In genomic region chr5:144202725-144203124, GRCh38 we compare ENCODE assay signal across 23 cellular contexts. TPM values are rescaled to one million over a fixed set of nuclear protein-coding genes. Genes with fewer than 3 reads are reported as not detected.
"Had no signal": no experiment of that assay in that cellular context is flagged by ENCODE, and none has a peak within 500 bp of the region (broad histone marks: within the 10 kb centered on the region; RNA-seq: fewer than 3 reads in every experiment).

No MANE protein-coding gene starts in this region.

- H3K9me3 ChIP-seq: colonic mucosa, esophagus muscularis mucosa, gastrocnemius medialis, neutrophil, ovary, psoas muscle, right atrium auricular region, tibial artery had no signal

- H3K36me3 ChIP-seq: colonic mucosa, esophagus muscularis mucosa, gastrocnemius medialis, neutrophil, ovary, right atrium auricular region, tibial artery had no signal

- ATAC-seq: activated T-cell treated with anti-CD3 and anti-CD28 coated beads, Interleukin-2, amount 50 U/mL, for 4 hours; effector memory CD8-positive, alpha-beta T cell; gastrocnemius medialis; natural killer cell; stimulated activated naive CD8-positive, alpha-beta T cell treated with anti-CD3 and anti-CD28 coated beads, Interleukin-15, amount 100 ng/mL, for 72 hours had no signal

- DNase-seq: activated CD4-positive, alpha-beta T cell treated with anti-CD3 and anti-CD28 coated beads, Interleukin-2, amount 10 ng/mL, durations not matched to agents 7 days and 5 days; activated CD8-positive, alpha-beta memory T cell treated with anti-CD3 and anti-CD28 coated beads, Interleukin-2, amount 50 U/mL, for 4 hours; activated naive CD4-positive, alpha-beta T cell treated with Interleukin-2 at 50 U/mL for 16 hours; activated naive CD8-positive, alpha-beta T cell treated with anti-CD3 and anti-CD28 coated beads for 36 hours; activated T-cell treated with anti-CD3 and anti-CD28 coated beads, Interleukin-2, amount 50 U/mL, for 4 hours; colonic mucosa; effector memory CD8-positive, alpha-beta T cell; gastrocnemius medialis; hypothalamus; left cardiac atrium; midbrain; natural killer cell; psoas muscle; stimulated activated CD4-positive, alpha-beta T cell treated with anti-CD3 and anti-CD28 coated beads, Interleukin-1b, Interleukin-23, amount 100 ng/mL, for 48 hours; stimulated activated naive CD8-positive, alpha-beta T cell treated with anti-CD3 and anti-CD28 coated beads, Interleukin-15, amount 100 ng/mL, for 72 hours; T1000; tibial artery had no signal

- H3K9me3 Mint-ChIP-seq: activated CD4-positive, alpha-beta T cell treated with anti-CD3 and anti-CD28 coated beads, Interleukin-2, amount 10 ng/mL, durations not matched to agents 7 days and 5 days; activated naive CD8-positive, alpha-beta T cell treated with anti-CD3 and anti-CD28 coated beads for 36 hours; activated T-cell treated with anti-CD3 and anti-CD28 coated beads, Interleukin-2, amount 50 U/mL, for 4 hours; central memory CD8-positive, alpha-beta T cell; effector memory CD8-positive, alpha-beta T cell; natural killer cell; stimulated activated naive CD8-positive, alpha-beta T cell treated with anti-CD3 and anti-CD28 coated beads, Interleukin-15, amount 100 ng/mL, for 72 hours; T-helper 1 cell treated with Interleukin-12 subunit alpha and Interleukin-12 subunit beta and Interleukin-4 antibody, amounts not matched to agents 30 μg/mL and 1 μg/mL, for 36 hours had no signal

- H3K27ac ChIP-seq: colonic mucosa, esophagus muscularis mucosa, gastrocnemius medialis, neutrophil, ovary, psoas muscle, right atrium auricular region, tibial artery had no signal

- H3K27me3 ChIP-seq: ovary, right atrium auricular region, tibial artery had no signal

- H3K27ac Mint-ChIP-seq: activated CD4-positive, alpha-beta T cell treated with anti-CD3 and anti-CD28 coated beads, Interleukin-2, amount 10 ng/mL, durations not matched to agents 7 days and 5 days; activated naive CD8-positive, alpha-beta T cell treated with anti-CD3 and anti-CD28 coated beads for 36 hours; effector memory CD8-positive, alpha-beta T cell; natural killer cell; stimulated activated naive CD8-positive, alpha-beta T cell treated with anti-CD3 and anti-CD28 coated beads, Interleukin-15, amount 100 ng/mL, for 72 hours; T-helper 1 cell treated with Interleukin-12 subunit alpha and Interleukin-12 subunit beta and Interleukin-4 antibody, amounts not matched to agents 30 μg/mL and 1 μg/mL, for 36 hours had no signal

- H3K4me3 Mint-ChIP-seq: activated CD4-positive, alpha-beta T cell treated with anti-CD3 and anti-CD28 coated beads, Interleukin-2, amount 10 ng/mL, durations not matched to agents 7 days and 5 days; activated naive CD8-positive, alpha-beta T cell treated with anti-CD3 and anti-CD28 coated beads for 36 hours; activated T-cell treated with anti-CD3 and anti-CD28 coated beads, Interleukin-2, amount 50 U/mL, for 4 hours; central memory CD8-positive, alpha-beta T cell; effector memory CD8-positive, alpha-beta T cell; natural killer cell; stimulated activated naive CD8-positive, alpha-beta T cell treated with anti-CD3 and anti-CD28 coated beads, Interleukin-15, amount 100 ng/mL, for 72 hours; T-helper 1 cell treated with Interleukin-12 subunit alpha and Interleukin-12 subunit beta and Interleukin-4 antibody, amounts not matched to agents 30 μg/mL and 1 μg/mL, for 36 hours had no signal

- H3K4me1 Mint-ChIP-seq: natural killer cell; stimulated activated naive CD8-positive, alpha-beta T cell treated with anti-CD3 and anti-CD28 coated beads, Interleukin-15, amount 100 ng/mL, for 72 hours had no signal

- H3K4me3 ChIP-seq: colonic mucosa, esophagus muscularis mucosa, gastrocnemius medialis, ovary, psoas muscle, right atrium auricular region, tibial artery had no signal

- H3K4me1 ChIP-seq: colonic mucosa had no signal

- H3K36me3 Mint-ChIP-seq: activated naive CD8-positive, alpha-beta T cell treated with anti-CD3 and anti-CD28 coated beads for 36 hours; natural killer cell had no signal

RNA-seq across cellular contexts. Expression of gene KCTD16, which starts 32.1 kb away (rescaled TPM):
- total RNA-seq: activated T-cell treated with anti-CD3 and anti-CD28 coated beads, Interleukin-2, amount 50 U/mL, for 4 hours had no signal
